1 cellular context compared by ENCODE assay signal in genomic region chr20:37527638-37528441, GRCh38.
A peak's percentile ranks its signal among the peaks of the same experiment; 100 is the strongest.
TF ChIP-seq lines count a peak whose summit lies in the region.

BLCAP (minus strand) TSS chr20:37527876; CDS start chr20:37519174, 8,702 bp downstream.

TF ChIP-seq in K562, 482 proteins besides CTCF, POLR2A, EP300 and RAD21 (continued from another document and continues in another):
- peak; percentile 73; the same call in 1 of the 2 replicates for TF ChIP-seq ZNF592 (IDR thresholded peaks at IDR 0.05)
- peak; percentile 58; the same call in 1 of the 2 replicates for TF ChIP-seq POLR2AphosphoS2 (IDR thresholded peaks at IDR 0.05; ENCODE audit: low read length)
- no peak for TF ChIP-seq IFI16 (CRISPR knock-in tag; IDR thresholded peaks at IDR 0.05)
- TF ChIP-seq TCF7L2 (IDR thresholded peaks at IDR 0.05; ENCODE audit: low read depth, low read length) = no peak
- TF ChIP-seq HLTF (IDR thresholded peaks at IDR 0.05) = no peak
- TF ChIP-seq HMGN3 (IDR thresholded peaks at IDR 0.05; ENCODE audit: borderline replicate concordance, extremely low read depth, insufficient read length, low read depth, low read length) = peak; percentile 10
- no peak for TF ChIP-seq TCF7 (IDR thresholded peaks at IDR 0.05; ENCODE audit: borderline replicate concordance)
- no peak for TF ChIP-seq MYNN (IDR thresholded peaks at IDR 0.05)
- no peak for TF ChIP-seq MYNN (CRISPR knock-in tag; IDR thresholded peaks at IDR 0.05)
- no peak for TF ChIP-seq TFAM (CRISPR knock-in tag; conservative IDR thresholded peaks at IDR 0.05)
- TF ChIP-seq EP400 (IDR thresholded peaks at IDR 0.05) = peak; percentile 89
- TF ChIP-seq ZSCAN29 (IDR thresholded peaks at IDR 0.05) = peak; percentile 96
- TF ChIP-seq ZNF589 (CRISPR knock-in tag; IDR thresholded peaks at IDR 0.05; ENCODE audit: low read depth) = no peak
- no peak for TF ChIP-seq HES1 (IDR thresholded peaks at IDR 0.05; ENCODE audit: low read depth)
- peak; percentile 81 for TF ChIP-seq ETS1 (conservative IDR thresholded peaks at IDR 0.05; ENCODE audit: control insufficient read depth, low read depth, low read length)
- no peak for TF ChIP-seq ATF3 (IDR thresholded peaks at IDR 0.05)
- TF ChIP-seq ATF3 (CRISPR knock-in tag; conservative IDR thresholded peaks at IDR 0.05) = no peak
- no peak for TF ChIP-seq ZNF551 (CRISPR knock-in tag; IDR thresholded peaks at IDR 0.05)
- TF ChIP-seq TAL1 (IDR thresholded peaks at IDR 0.05) = peak; percentile 35
- TF ChIP-seq SIN3B (IDR thresholded peaks at IDR 0.05; ENCODE audit: low read depth) = peak; percentile 14; the same call in 1 of the 2 replicates
- TF ChIP-seq RB1 (IDR thresholded peaks at IDR 0.05; ENCODE audit: low read depth) = peak; percentile 80
- no peak for TF ChIP-seq ZNF274 (IDR thresholded peaks at IDR 0.05; ENCODE audit: borderline replicate concordance, low read depth, low read length)
- TF ChIP-seq PYGO2 (tag; IDR thresholded peaks at IDR 0.05) = no peak
- TF ChIP-seq SIX5 (IDR thresholded peaks at IDR 0.05; ENCODE audit: borderline replicate concordance in 1 of 2, insufficient read depth in 1 of 2, low read depth in 1 of 2, low read length in 2 of 2) = no peak
- peak; percentile 70 for TF ChIP-seq SMAD4 (CRISPR knock-in tag; conservative IDR thresholded peaks at IDR 0.05)
- peak; percentile 40; the same call in 1 of the 2 replicates for TF ChIP-seq ZBTB9 (CRISPR knock-in tag; IDR thresholded peaks at IDR 0.05)
- TF ChIP-seq SRSF9 (IDR thresholded peaks at IDR 0.05; ENCODE audit: borderline replicate concordance, low read depth, low read length) = no peak
- TF ChIP-seq ZFX (CRISPR knock-in tag; IDR thresholded peaks at IDR 0.05) = peak; percentile 79
- TF ChIP-seq ZBTB34 (CRISPR knock-in tag; IDR thresholded peaks at IDR 0.05) = no peak
- TF ChIP-seq TFAP4 (CRISPR knock-in tag; IDR thresholded peaks at IDR 0.05; ENCODE audit: borderline replicate concordance) = peak; percentile 69; the same call in 1 of the 2 replicates
- TF ChIP-seq E2F1 (CRISPR knock-in tag; IDR thresholded peaks at IDR 0.05) = no peak
- TF ChIP-seq TBL1XR1 (IDR thresholded peaks at IDR 0.05; ENCODE audit: low read length in 2 of 2) = peak; percentile 16 to 24; a peak in 2 of 4 replicates
- TF ChIP-seq GTF2F1 (IDR thresholded peaks at IDR 0.05; ENCODE audit: low read depth, low read length) = 0 out of 2 replicates have a peak, but pooled peaks have one; percentile 26
- no peak for TF ChIP-seq NFATC3 (IDR thresholded peaks at IDR 0.05)
- no peak for TF ChIP-seq NR0B1 (IDR thresholded peaks at IDR 0.05; ENCODE audit: partially characterized antibody)
- TF ChIP-seq PCBP2 (IDR thresholded peaks at IDR 0.05; ENCODE audit: low read depth, low read length, poor library complexity, severe bottlenecking) = no peak
- TF ChIP-seq JUN (IDR thresholded peaks at IDR 0.05; ENCODE audit: borderline replicate concordance, low read depth, low read length) = no peak
- TF ChIP-seq JUN (CRISPR knock-in tag; IDR thresholded peaks at IDR 0.05; ENCODE audit: borderline replicate concordance) = peak; percentile 78
- no peak for TF ChIP-seq ZNF583 (CRISPR knock-in tag; IDR thresholded peaks at IDR 0.05)
- TF ChIP-seq SOX6 (IDR thresholded peaks at IDR 0.05) = no peak
- TF ChIP-seq CTBP1 (IDR thresholded peaks at IDR 0.05; ENCODE audit: borderline replicate concordance) = peak; percentile 70; the same call in 1 of the 2 replicates
- no peak for TF ChIP-seq MCM2 (IDR thresholded peaks at IDR 0.05; ENCODE audit: low read depth)
- TF ChIP-seq ZNF253 (CRISPR knock-in tag; conservative IDR thresholded peaks at IDR 0.05) = no peak
- no peak for TF ChIP-seq SFPQ (IDR thresholded peaks at IDR 0.05; ENCODE audit: low read depth, low read length)
- TF ChIP-seq FOXJ2 (tag; IDR thresholded peaks at IDR 0.05) = no peak
- peak; percentile 38; the same call in 1 of the 2 replicates for TF ChIP-seq MBD2 (IDR thresholded peaks at IDR 0.05; ENCODE audit: borderline replicate concordance, low read depth)
- TF ChIP-seq MITF (IDR thresholded peaks at IDR 0.05) = no peak
- no peak for TF ChIP-seq ZNF699 (CRISPR knock-in tag; IDR thresholded peaks at IDR 0.05; ENCODE audit: insufficient replicate concordance)
- no peak for TF ChIP-seq BRD4 (IDR thresholded peaks at IDR 0.05)
- peak; percentile 49; the same call in 1 of the 2 replicates for TF ChIP-seq KLF1 (tag; IDR thresholded peaks at IDR 0.05)
- TF ChIP-seq ZNF696 (CRISPR knock-in tag; conservative IDR thresholded peaks at IDR 0.05) = no peak
- no peak for TF ChIP-seq ILK (tag; IDR thresholded peaks at IDR 0.05; ENCODE audit: borderline replicate concordance, low read depth)
- TF ChIP-seq ZNF644 (tag; IDR thresholded peaks at IDR 0.05; ENCODE audit: low read depth) = no peak; the same call in 1 of the 2 replicates
- TF ChIP-seq ZNF586 (CRISPR knock-in tag; conservative IDR thresholded peaks at IDR 0.05) = no peak
- peak; percentile 12 to 15; a peak in 1 of 4 replicates for TF ChIP-seq FOXK2 (conservative IDR thresholded peaks at IDR 0.05 in 1 of 2, IDR thresholded peaks at IDR 0.05 in 1 of 2; ENCODE audit: low read depth in 2 of 2)
